ENCODE assay signal across 8 cellular contexts in genomic region chr22:31230871-31231621, GRCh38. TPM values are rescaled to one million over a fixed set of nuclear protein-coding genes. Genes with fewer than 3 reads are reported as not detected.
DNase-seq lines count a peak whose midpoint lies in the region; TF ChIP-seq lines count a peak whose summit lies in the region.

No MANE protein-coding gene starts in this region.

- H3K27me3 ChIP-seq in DOHH2 (ENCODE audit: control insufficient read depth, low read length) (no peaks in the 10 kb centered on the region), WERI-Rb-1 (ENCODE audit: insufficient read depth, low read depth, severe bottlenecking) (no peaks in the 10 kb centered on the region), dorsolateral prefrontal cortex (no peaks in the 10 kb centered on the region), transverse colon (no peaks in the 10 kb centered on the region)

- H3K27ac ChIP-seq in DOHH2 (ENCODE audit: low read depth, low read length) (no peak overlapping the region), WERI-Rb-1 (no peak overlapping the region), dorsolateral prefrontal cortex (peak overlapping the region in 44 of 59 donors; percentile 4 to 87 (median 59)), mesodermal cell (ENCODE audit: low read depth, low read length, severe bottlenecking) (peak overlapping the region; percentile 45), transverse colon (peak overlapping the region; percentile 85 to 90 (median 88))

- H3K4me1 ChIP-seq in DOHH2 (ENCODE audit: control insufficient read depth, low read length) (no peaks in the 10 kb centered on the region), mesodermal cell (ENCODE audit: control insufficient read depth, insufficient read depth, low read length, poor library complexity, severe bottlenecking) (peaks cover 33% of the 10 kb centered on the region), transverse colon (peaks cover 31 to 91% (median 69%) of the 10 kb centered on the region in 4 donors)

- TF ChIP-seq POLR2A in transverse colon (IDR thresholded peaks at IDR 0.05), result no peak

- H3F3A ChIP-seq in DOHH2 (ENCODE audit: control insufficient read depth, insufficient read depth), result no peaks in the 10 kb centered on the region

- 36% methylated on average over 1 of the region's 3 CpGs; no CpG with 5 or more reads in 1 of the 2 experiments for WGBS in mesodermal cell (ENCODE audit: insufficient coverage in 2 of 2), 2 experiments
- 30% methylated on average over 3 of the region's 3 CpGs; no CpG with 5 or more reads in 1 of the 2 donors for WGBS in transverse colon (ENCODE audit: low coverage in 1 of 2), 2 donors

- peak; percentile 28 for DNase-seq in Jurkat, Clone E6-1 (ENCODE audit: low read depth, low spot score)
- DNase-seq in WERI-Rb-1 (peak; percentile 35), dorsolateral prefrontal cortex (peak in 5 of 10 donors; percentile 20 to 60 (median 47)), transverse colon (peak; percentile 69), NCI-H1105 (lab: John Stamatoyannopoulos, UW) (no peak), DMS79 (lab: John Stamatoyannopoulos, UW) (no peak)

- peaks cover 30% of the 10 kb centered on the region for H3K79me2 ChIP-seq in DOHH2 (ENCODE audit: control insufficient read depth, low read length)

- TF ChIP-seq EP300 in transverse colon (IDR thresholded peaks at IDR 0.05; ENCODE audit: low read depth), result no peak

- H3K9me2 ChIP-seq in DOHH2 (replicated peaks; ENCODE audit: control insufficient read depth, low read length), result no peaks in the 10 kb centered on the region

- H3K4me2 ChIP-seq in DOHH2 (ENCODE audit: low read length), result no peak overlapping the region

- H3K36me3 ChIP-seq in DOHH2 (ENCODE audit: control insufficient read depth, low read length) (peaks cover 49% of the 10 kb centered on the region), WERI-Rb-1 (peaks cover 64% of the 10 kb centered on the region), mesodermal cell (ENCODE audit: control insufficient read depth, insufficient read depth, low read length) (peaks cover 18% of the 10 kb centered on the region), transverse colon (no peaks in the 10 kb centered on the region)

- H3K4me3 ChIP-seq in DOHH2 (ENCODE audit: low read length) (no peak overlapping the region), WERI-Rb-1 (ENCODE audit: low read depth, low read length) (no peak overlapping the region), dorsolateral prefrontal cortex (peak overlapping the region in 1 of 59 donors; percentile 13), mesodermal cell (ENCODE audit: extremely low read depth, insufficient read depth, low read length, poor library complexity, severe bottlenecking) (no peak overlapping the region), transverse colon (no peak overlapping the region)
- no peak overlapping the region for H3K4me3 ChIP-seq in Jurkat, Clone E6-1 (ENCODE audit: low read length)

- intact Hi-C loops in dorsolateral prefrontal cortex (cut with DNase I) (loop anchor here (5.0 to 10.0 kb wide), 3 partner anchors 146 to 286 kb away; partner anchors contain the start of gene SMTN (in 1 of the 2)), transverse colon (cut with DNase I; ENCODE audit: low total_unique reads) (no loop called here)

- in situ Hi-C loops in transverse colon (cut with MboI; ENCODE audit: low pct_ligation_motif_present in 1 of 4, low pct_unique_long_range_greater_than_20kb in 1 of 4, low sequenced_read_pairs in 3 of 4), result no loop called here

- no peaks in the 10 kb centered on the region for H4K20me1 ChIP-seq in DOHH2 (ENCODE audit: control insufficient read depth, insufficient read depth, low read depth, low read length)

- H3K9me3 ChIP-seq in DOHH2 (ENCODE audit: control insufficient read depth, insufficient read depth, low read length) (no peaks in the 10 kb centered on the region), WERI-Rb-1 (ENCODE audit: severe bottlenecking) (no peaks in the 10 kb centered on the region), mesodermal cell (ENCODE audit: control insufficient read depth, low read length) (no peaks in the 10 kb centered on the region), transverse colon (no peaks in the 10 kb centered on the region)

- TF ChIP-seq CTCF in DOHH2 (IDR thresholded peaks at IDR 0.05; ENCODE audit: low read depth, low read length, poor library complexity, severe bottlenecking), result peak; percentile 64
- peak; percentile 77 for TF ChIP-seq CTCF in WERI-Rb-1 (IDR thresholded peaks at IDR 0.05; ENCODE audit: low read depth, low read length)
- TF ChIP-seq CTCF in dorsolateral prefrontal cortex (IDR thresholded peaks at IDR 0.05 in 54 of 56, conservative IDR thresholded peaks at IDR 0.05 in 2 of 56; ENCODE audit: low read depth in 1 of 56, partially characterized antibody in 56 of 56), result peak in 55 of 56 donors; percentile 32 to 81 (median 66)
- peak; percentile 62 to 84 (median 71) for TF ChIP-seq CTCF in transverse colon (IDR thresholded peaks at IDR 0.05)

RNA-seq across cellular contexts. Expression of gene LIMK2, which starts 18.9 kb away (rescaled TPM):
- polyA plus RNA-seq in Jurkat, Clone E6-1 (2012; ENCODE audit: insufficient read depth, insufficient read length), result 33.5 TPM
- total RNA-seq in dorsolateral prefrontal cortex, result 100 to 1,000 TPM in 1 of 120 experiments, 10 to 100 TPM in 119; 16.4 to 108 (median 33.1) TPM
- polyA plus RNA-seq in mesodermal cell (2013, experiment 1 of 2), result 36.4 TPM
- polyA plus RNA-seq in mesodermal cell (2013, experiment 2 of 2), result 33.4 TPM
- 100 to 1,000 TPM; 124 to 283 (median 210) TPM for total RNA-seq in transverse colon

Comparison
In these comparisons a context has a peak if more than half of its experiments do, and no peak if none do; other contexts are left out.
1. H3K27ac ChIP-seq: peak in dorsolateral prefrontal cortex (44 of 59), mesodermal cell (single experiment) and transverse colon (4 of 4); none in DOHH2 (single experiment) and WERI-Rb-1 (single experiment).
2. DNase-seq: peak in Jurkat, Clone E6-1 (single experiment), WERI-Rb-1 (single experiment) and transverse colon (single experiment); none in NCI-H1105 (single experiment) and DMS79 (single experiment).
3. Peak in every context shown above with its lines, with median percentiles within 50 percentile points of each other: CTCF ChIP-seq.